Comparison of ENCODE assay signal across 20 cellular contexts in the genomic region with DNA sequence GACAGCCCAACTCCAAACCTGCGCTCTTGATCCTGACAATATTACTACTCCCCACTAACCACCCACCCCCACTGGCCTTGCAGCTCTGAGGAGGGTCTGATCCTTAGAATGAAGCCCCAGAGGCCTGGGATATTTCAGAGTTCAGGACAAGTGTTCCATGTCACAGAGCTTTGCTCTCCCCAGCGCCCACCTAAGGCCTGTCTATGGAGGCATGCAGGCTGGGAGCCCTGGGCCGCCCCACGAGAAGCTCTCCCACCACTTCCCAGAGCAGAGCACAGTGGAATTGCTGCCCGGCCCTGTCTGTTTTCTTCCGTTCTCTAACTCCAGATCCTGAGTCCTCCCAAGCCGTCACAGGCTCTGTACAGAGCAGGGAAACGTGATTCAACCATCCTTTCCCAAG.
"Had no signal": no experiment of that assay in that cellular context is flagged by ENCODE, and none has a peak within 500 bp of the region (broad histone marks: within the 10 kb centered on the region; RNA-seq: fewer than 3 reads in every experiment).

No MANE protein-coding gene starts in this region.

- H3K4me3 Mint-ChIP-seq: IgD-negative memory B cell had no signal

- H3K9me3 ChIP-seq: SJSA1 had no signal

- ATAC-seq: K562 had no signal

- H3K27ac ChIP-seq: KMS-11, SJSA1, SK-N-MC had no signal

- H3K9ac ChIP-seq: KMS-11 had no signal

- H3K27me3 ChIP-seq: SJSA1 had no signal

- H3K36me3 Mint-ChIP-seq: IgD-negative memory B cell had no signal

- H3K9me3 Mint-ChIP-seq: IgD-negative memory B cell had no signal

- H3K4me3 ChIP-seq: K562, SJSA1, SK-N-MC had no signal

- H3K4me2 ChIP-seq: KMS-11 had no signal

- FAIRE-seq: K562, RCC 7860 had no signal

- DNase-seq: Kasumi-1, MM.1S, NCI-H1092 treated with DMSO at 0.1 percent for 48 hours, NCI-H1436, NCI-H187, NCI-H2029, NCI-H2081 treated with DMSO at 0.1 percent for 48 hours, NCI-H2227 treated with DMSO at 0.1 percent for 48 hours, NCI-H524, NCI-H526 treated with DMSO at 0.1 percent for 48 hours, NCI-H748 treated with DMSO at 0.1 percent for 48 hours, Right ventricle myocardium superior, RPMI8226, SIG-M5 had no signal
